Comparison of ENCODE assay signal across 8 cellular contexts in genomic region chr1:160726498-160727391, GRCh38.
DNase-seq lines count a peak whose midpoint lies in the region; ATAC-seq and TF ChIP-seq lines count a peak whose summit lies in the region.

No MANE protein-coding gene starts in this region.

- H3K4me3 ChIP-seq in retinal pigment epithelial cell (ENCODE audit: low read length) = no peak overlapping the region

- DNase-seq in GM03348 (ENCODE audit: low spot score) (peak; percentile 76), HCEC 1CT (peak; percentile 66), MV-4-11 (lab: John Stamatoyannopoulos, UW) (peak; percentile 62), SKM-1 (lab: John Stamatoyannopoulos, UW; ENCODE audit: unreplicated experiment) (peak; percentile 92), astrocyte of the hippocampus (ENCODE audit: low read depth, low spot score) (peak; percentile 58), hepatic stellate cell (ENCODE audit: low spot score) (peak; percentile 9), retinal pigment epithelial cell (ENCODE audit: low read depth) (peak; percentile 27)

- ATAC-seq in GM21529 (IDR thresholded peaks at IDR 0.05; ENCODE audit: unreplicated experiment) = no peak

- TF ChIP-seq CTCF in retinal pigment epithelial cell (conservative IDR thresholded peaks at IDR 0.05; ENCODE audit: low read depth, low read length) = peak; percentile 91

Comparison
In these comparisons a context has a peak if more than half of its experiments do, and no peak if none do; other contexts are left out.
1. DNase-seq: peak in every context shown above with its lines; median percentile 92 in SKM-1; 76 in GM03348; 66 in HCEC 1CT; 62 in MV-4-11; 58 in astrocyte of the hippocampus; 27 in retinal pigment epithelial cell; 9 in hepatic stellate cell.